Comparison of ENCODE assay signal across 8 cellular contexts in genomic region chr1:108199231-108199657, GRCh38. TPM values are rescaled to one million over a fixed set of nuclear protein-coding genes. Genes with fewer than 3 reads are reported as not detected.
DNase-seq lines count a peak whose midpoint lies in the region; ATAC-seq and TF ChIP-seq lines count a peak whose summit lies in the region.

No MANE protein-coding gene starts in this region.

- WGBS in lower leg skin, 2 donors: 1 to 3% methylated on average over 9 of the region's 9 CpGs
- 5 to 6% methylated on average over 9 of the region's 9 CpGs for WGBS in tibial nerve, 2 donors

- CTCF ChIA-PET in Panc1 (lab: Charles Lee): no interaction called here

- peaks cover 30% of the 10 kb centered on the region for H3K4me1 Mint-ChIP-seq in activated naive CD4-positive, alpha-beta T cell treated with anti-CD3 and anti-CD28 coated beads, Interleukin-2, amount 50 U/mL, for 24 hours

- POLR2A ChIA-PET in Panc1 (lab: Charles Lee): no interaction called here

- no peaks in the 10 kb centered on the region for H3K9me3 Mint-ChIP-seq in activated naive CD4-positive, alpha-beta T cell treated with anti-CD3 and anti-CD28 coated beads, Interleukin-2, amount 50 U/mL, for 24 hours

- no peak for TF ChIP-seq EP300 in tibial nerve (IDR thresholded peaks at IDR 0.05)

- peaks cover 6% of the 10 kb centered on the region for H3K36me3 Mint-ChIP-seq in activated naive CD4-positive, alpha-beta T cell treated with anti-CD3 and anti-CD28 coated beads, Interleukin-2, amount 50 U/mL, for 24 hours

- no peak for TF ChIP-seq POLR2A in lower leg skin (IDR thresholded peaks at IDR 0.05)
- TF ChIP-seq POLR2A in tibial nerve (IDR thresholded peaks at IDR 0.05): no peak

- H3K9me3 ChIP-seq in Panc1 (ENCODE audit: control insufficient read depth, insufficient read depth, low read depth, low read length): no peaks in the 10 kb centered on the region
- H3K9me3 ChIP-seq in tibial nerve: no peaks in the 10 kb centered on the region

- no TSS peak for BruUV-seq in Panc1 (replicated peaks; lab: Mats Ljungman, UMichigan)

- no peak overlapping the region for H3K27ac Mint-ChIP-seq in activated naive CD4-positive, alpha-beta T cell treated with anti-CD3 and anti-CD28 coated beads, Interleukin-2, amount 50 U/mL, for 24 hours

- H3K27ac ChIP-seq in Panc1 (ENCODE audit: low read length): peak overlapping the region; percentile 86
- H3K27ac ChIP-seq in tibial nerve: peak overlapping the region; percentile 77 to 94 (median 92)

- DNase-seq in activated naive CD4-positive, alpha-beta T cell treated with Interleukin-2 at 50 U/mL for 16 hours: no peak
- DNase-seq in Panc1 (ENCODE audit: low read depth, low spot score) (no peak), dermis blood vessel endothelial cell (peak; percentile 80), lower leg skin (ENCODE audit: low spot score in 2 of 2) (no peak), tibial nerve (ENCODE audit: low spot score in 2 of 2) (no peak), left lobe of liver (ENCODE audit: low spot score) (no peak)

- no peaks in the 10 kb centered on the region for H3K27me3 Mint-ChIP-seq in activated naive CD4-positive, alpha-beta T cell treated with anti-CD3 and anti-CD28 coated beads, Interleukin-2, amount 50 U/mL, for 24 hours

- peaks cover 2% of the 10 kb centered on the region for H3K36me3 ChIP-seq in Panc1 (ENCODE audit: control insufficient read depth, insufficient read depth, low read length)
- H3K36me3 ChIP-seq in tibial nerve: peaks cover 0 to 18% (median 0%) of the 10 kb centered on the region in 3 donors

- TF ChIP-seq CTCF in Panc1 (IDR thresholded peaks at IDR 0.05) (no peak), lower leg skin (IDR thresholded peaks at IDR 0.05) (no peak), tibial nerve (IDR thresholded peaks at IDR 0.05) (no peak)

- H3K27me3 ChIP-seq in Panc1 (ENCODE audit: control insufficient read depth, insufficient read depth, low read length) (no peaks in the 10 kb centered on the region), tibial nerve (no peaks in the 10 kb centered on the region)

- intact Hi-C loops in Panc1 (cut with micrococcal nuclease; ENCODE audit: unreplicated experiment) (no loop called here), lower leg skin (cut with DNase I; ENCODE audit: low total_unique reads) (no loop called here)

- ATAC-seq in Panc1: no peak
- ATAC-seq in left lobe of liver: no peak
- ATAC-seq in GM21423 (IDR thresholded peaks at IDR 0.05; ENCODE audit: unreplicated experiment): no peak

- peak overlapping the region; percentile 88 to 90 for H3K4me3 ChIP-seq in Panc1 (ENCODE audit: low read depth in 2 of 2, low read length in 2 of 2)
- H3K4me3 ChIP-seq in lower leg skin (ENCODE audit: low read depth, poor library complexity, severe bottlenecking): peak overlapping the region; percentile 96
- H3K4me3 ChIP-seq in tibial nerve: peak overlapping the region; percentile 61 to 90 (median 78)

- H3K4me3 Mint-ChIP-seq in activated naive CD4-positive, alpha-beta T cell treated with anti-CD3 and anti-CD28 coated beads, Interleukin-2, amount 50 U/mL, for 24 hours: peak overlapping the region; percentile 92

- H3K4me1 ChIP-seq in Panc1 (ENCODE audit: control insufficient read depth, insufficient read depth, low read length) (peaks cover 9% of the 10 kb centered on the region), tibial nerve (peaks cover 0 to 39% (median 11%) of the 10 kb centered on the region in 4 donors)

- in situ Hi-C loops in Panc1 (cut with HindIII; ENCODE audit: low pct_unique_long_range_greater_than_20kb, low sequenced_read_pairs): no loop called here

RNA-seq across cellular contexts. Expression of gene SLC25A24, which starts 0.9 kb away (rescaled TPM):
- total RNA-seq in Panc1 (2021; ENCODE audit: unreplicated experiment): 31.8 TPM
- polyA plus RNA-seq in Panc1 (2012; ENCODE audit: insufficient read length): 15.3 TPM
- 49.5 and 49.9 TPM in 2 replicates for total RNA-seq in dermis blood vessel endothelial cell
- total RNA-seq in lower leg skin: 10 to 100 TPM; 18.5 to 20.4 (median 20.1) TPM
- total RNA-seq in tibial nerve: 10 to 100 TPM; 29.3 to 37.1 (median 35.0) TPM
- total RNA-seq in left lobe of liver: 1.6 TPM

RNA-seq across cellular contexts. Expression of gene NBPF4, which starts 44.6 kb away (rescaled TPM):
- not detected for total RNA-seq in Panc1 (2021; ENCODE audit: unreplicated experiment)
- not detected for polyA plus RNA-seq in Panc1 (2012; ENCODE audit: insufficient read length)
- total RNA-seq in dermis blood vessel endothelial cell: not detected in 2 replicates
- not detected for total RNA-seq in lower leg skin
- under 1 TPM in 1 of 4 donors, not detected in 3; 0.42 TPM for total RNA-seq in tibial nerve
- total RNA-seq in left lobe of liver: not detected
